ENCODE assay signal across 36 cellular contexts in the genomic region with DNA sequence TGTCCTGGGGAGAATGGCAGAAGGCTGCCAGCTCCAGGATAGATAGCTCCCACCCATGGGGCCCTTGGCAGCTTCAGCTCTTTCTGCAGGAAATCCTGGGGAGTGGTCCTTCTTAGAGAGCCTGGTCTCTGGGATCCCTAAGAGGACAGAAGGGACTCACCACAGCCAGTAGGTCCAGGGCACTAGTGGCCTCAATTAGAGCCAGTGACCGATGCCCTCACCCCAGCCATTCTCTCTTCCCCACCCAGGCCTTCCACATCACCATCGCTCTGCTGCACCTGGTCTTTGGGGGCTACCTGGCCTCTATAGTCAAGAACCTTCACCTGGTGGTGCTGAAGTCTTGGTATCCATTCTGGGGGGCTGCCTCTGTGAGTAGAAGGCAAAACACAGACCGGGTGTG. TPM values are rescaled to one million over a fixed set of nuclear protein-coding genes. Genes with fewer than 3 reads are reported as not detected.
"Had no signal": no experiment of that assay in that cellular context is flagged by ENCODE, and none has a peak within 500 bp of the region (broad histone marks: within the 10 kb centered on the region; RNA-seq: fewer than 3 reads in every experiment).

No MANE protein-coding gene starts in this region.

- H3K27me3 Mint-ChIP-seq: activated B cell treated with CpG ODN at 0.5 μM for 24 hours; activated naive CD4-positive, alpha-beta T cell treated with anti-CD3 and anti-CD28 coated beads, Interleukin-2, amount 50 U/mL, for 24 hours; activated naive CD8-positive, alpha-beta T cell; activated naive CD8-positive, alpha-beta T cell treated with anti-CD3 and anti-CD28 coated beads, Interleukin-2, amount 10 ng/mL, durations not matched to agents 7 days and 5 days; activated naive CD8-positive, alpha-beta T cell treated with anti-CD3 and anti-CD28 coated beads, Interleukin-2, amount 50 U/mL, for 24 hours; activated T-cell treated with anti-CD3 and anti-CD28 coated beads, Interleukin-2, amount 50 U/mL, for 24 hours; central memory CD8-positive, alpha-beta T cell; T-cell had no signal

- H3K4me1 Mint-ChIP-seq: activated B cell treated with CpG ODN at 0.5 μM for 24 hours; activated CD4-positive, alpha-beta memory T cell treated with anti-CD3 and anti-CD28 coated beads, Interleukin-2, amount 10 ng/mL, durations not matched to agents 7 days and 5 days; activated CD4-positive, alpha-beta T cell treated with anti-CD3 and anti-CD28 coated beads, Interleukin-2, amount 10 ng/mL, durations not matched to agents 7 days and 5 days; activated CD8-positive, alpha-beta memory T cell treated with anti-CD3 and anti-CD28 coated beads, Interleukin-2, amount 10 ng/mL, durations not matched to agents 7 days and 5 days; activated naive CD4-positive, alpha-beta T cell treated with anti-CD3 and anti-CD28 coated beads, Interleukin-2, amount 10 ng/mL, durations not matched to agents 7 days and 5 days; activated naive CD4-positive, alpha-beta T cell treated with anti-CD3 and anti-CD28 coated beads, Interleukin-2, amount 50 U/mL, for 24 hours; activated naive CD8-positive, alpha-beta T cell treated with anti-CD3 and anti-CD28 coated beads, Interleukin-2, amount 10 ng/mL, durations not matched to agents 7 days and 5 days; activated naive CD8-positive, alpha-beta T cell treated with anti-CD3 and anti-CD28 coated beads, Interleukin-2, amount 50 U/mL, for 24 hours; central memory CD8-positive, alpha-beta T cell had no signal

- H3K9me3 ChIP-seq: ascending aorta had no signal

- H3K36me3 ChIP-seq: ascending aorta, cardiac muscle cell had no signal

- H3K27me3 ChIP-seq: ascending aorta, cardiac muscle cell had no signal

- ATAC-seq: activated CD8-positive, alpha-beta memory T cell treated with anti-CD3 and anti-CD28 coated beads, Interleukin-2, amount 10 ng/mL, durations not matched to agents 7 days and 5 days; activated CD8-positive, alpha-beta T cell treated with anti-CD3 and anti-CD28 coated beads, Interleukin-2, amount 10 ng/mL, durations not matched to agents 7 days and 5 days; activated naive CD8-positive, alpha-beta T cell treated with anti-CD3 and anti-CD28 coated beads, Interleukin-2, amount 50 U/mL, for 24 hours; T-cell had no signal

- DNase-seq: activated B cell treated with CpG ODN at 0.5 μM for 24 hours; activated CD4-positive, alpha-beta memory T cell treated with anti-CD3 and anti-CD28 coated beads, Interleukin-2, amount 10 ng/mL, durations not matched to agents 7 days and 5 days; activated CD4-positive, alpha-beta T cell treated with anti-CD3 and anti-CD28 coated beads for 4 hours; activated CD4-positive, alpha-beta T cell treated with anti-CD3 and anti-CD28 coated beads, Interleukin-2, amount 10 ng/mL, durations not matched to agents 7 days and 5 days; activated CD4-positive, alpha-beta T cell treated with anti-CD3 and anti-CD28 coated beads, Interleukin-2, amount 50 U/mL, for 48 hours; activated CD4-positive, CD25-positive, alpha-beta regulatory T cell treated with anti-CD3 and anti-CD28 coated beads, Interleukin-2, amount 50 U/mL, for 72 hours; activated CD8-positive, alpha-beta memory T cell treated with anti-CD3 and anti-CD28 coated beads for 24 hours; activated CD8-positive, alpha-beta memory T cell treated with anti-CD3 and anti-CD28 coated beads, Interleukin-2, amount 10 ng/mL, durations not matched to agents 7 days and 5 days; activated CD8-positive, alpha-beta memory T cell treated with anti-CD3 and anti-CD28 coated beads, Interleukin-2, amount 50 U/mL, for 48 hours; activated CD8-positive, alpha-beta T cell treated with anti-CD3 and anti-CD28 coated beads, Interleukin-2, amount 10 ng/mL, durations not matched to agents 7 days and 5 days; activated effector memory CD4-positive, alpha-beta T cell treated with Interleukin-2 at 50 U/mL for 16 hours; activated gamma-delta T cell; activated naive CD4-positive, alpha-beta T cell treated with anti-CD3 and anti-CD28 coated beads, Interleukin-2, amount 10 ng/mL, durations not matched to agents 7 days and 5 days; activated naive CD4-positive, alpha-beta T cell treated with Interleukin-2 at 50 U/mL for 16 hours; activated naive CD8-positive, alpha-beta T cell treated with anti-CD3 and anti-CD28 coated beads, Interleukin-2, amount 10 ng/mL, durations not matched to agents 7 days and 5 days; activated naive CD8-positive, alpha-beta T cell treated with anti-CD3 and anti-CD28 coated beads, Interleukin-2, amount 50 U/mL, for 24 hours; activated T-cell treated with anti-CD3 and anti-CD28 coated beads, Interleukin-2, amount 50 U/mL, for 24 hours; activated T-cell treated with anti-CD3 and anti-CD28 coated beads, Interleukin-2, amount 50 U/mL, for 48 hours; amygdala; anterior cingulate cortex; caudate nucleus; T-cell; T-helper 2 cell; T-helper 9 cell had no signal

- H3K4me3 Mint-ChIP-seq: activated B cell treated with CpG ODN at 0.5 μM for 24 hours; activated CD4-positive, alpha-beta memory T cell treated with anti-CD3 and anti-CD28 coated beads, Interleukin-2, amount 10 ng/mL, durations not matched to agents 7 days and 5 days; activated CD4-positive, alpha-beta T cell treated with anti-CD3 and anti-CD28 coated beads, Interleukin-2, amount 10 ng/mL, durations not matched to agents 7 days and 5 days; activated CD8-positive, alpha-beta memory T cell treated with anti-CD3 and anti-CD28 coated beads, Interleukin-2, amount 10 ng/mL, durations not matched to agents 7 days and 5 days; activated CD8-positive, alpha-beta T cell treated with anti-CD3 and anti-CD28 coated beads, Interleukin-2, amount 10 ng/mL, durations not matched to agents 7 days and 5 days; activated naive CD4-positive, alpha-beta T cell treated with anti-CD3 and anti-CD28 coated beads, Interleukin-2, amount 10 ng/mL, durations not matched to agents 7 days and 5 days; activated naive CD4-positive, alpha-beta T cell treated with anti-CD3 and anti-CD28 coated beads, Interleukin-2, amount 50 U/mL, for 24 hours; activated naive CD8-positive, alpha-beta T cell; activated naive CD8-positive, alpha-beta T cell treated with anti-CD3 and anti-CD28 coated beads, Interleukin-2, amount 10 ng/mL, durations not matched to agents 7 days and 5 days; activated naive CD8-positive, alpha-beta T cell treated with anti-CD3 and anti-CD28 coated beads, Interleukin-2, amount 50 U/mL, for 24 hours; activated T-cell treated with anti-CD3 and anti-CD28 coated beads, Interleukin-2, amount 50 U/mL, for 24 hours; brain; central memory CD8-positive, alpha-beta T cell; T-cell; T-helper 2 cell treated with Interferon-gamma antibody and Interleukin-4, amounts not matched to agents 5 μg/mL and 100 μg/mL, for 36 hours had no signal

- H3K9me3 Mint-ChIP-seq: activated B cell treated with CpG ODN at 0.5 μM for 24 hours; activated CD4-positive, alpha-beta memory T cell treated with anti-CD3 and anti-CD28 coated beads, Interleukin-2, amount 10 ng/mL, durations not matched to agents 7 days and 5 days; activated CD4-positive, alpha-beta T cell treated with anti-CD3 and anti-CD28 coated beads, Interleukin-2, amount 10 ng/mL, durations not matched to agents 7 days and 5 days; activated naive CD4-positive, alpha-beta T cell treated with anti-CD3 and anti-CD28 coated beads, Interleukin-2, amount 10 ng/mL, durations not matched to agents 7 days and 5 days; activated naive CD4-positive, alpha-beta T cell treated with anti-CD3 and anti-CD28 coated beads, Interleukin-2, amount 50 U/mL, for 24 hours; activated naive CD8-positive, alpha-beta T cell treated with anti-CD3 and anti-CD28 coated beads, Interleukin-2, amount 10 ng/mL, durations not matched to agents 7 days and 5 days; activated naive CD8-positive, alpha-beta T cell treated with anti-CD3 and anti-CD28 coated beads, Interleukin-2, amount 50 U/mL, for 24 hours; activated T-cell treated with anti-CD3 and anti-CD28 coated beads, Interleukin-2, amount 50 U/mL, for 24 hours; activated T-helper 2 cell treated with anti-CD3 and anti-CD28 coated beads, Interferon-gamma antibody, Interleukin-2, Interleukin-4, amounts not matched to agents 10 μg/mL and 5 μg/mL and 100 μg/mL, durations not matched to agents 14 hours and 24 hours and 36 hours; central memory CD8-positive, alpha-beta T cell; T-cell; T-helper 2 cell treated with Interferon-gamma antibody and Interleukin-4, amounts not matched to agents 5 μg/mL and 100 μg/mL, for 36 hours had no signal

- H3K4me3 ChIP-seq: ascending aorta, cardiac muscle cell had no signal

- H3K4me1 ChIP-seq: ascending aorta had no signal

- H3K27ac Mint-ChIP-seq: activated B cell treated with CpG ODN at 0.5 μM for 24 hours; activated CD4-positive, alpha-beta memory T cell treated with anti-CD3 and anti-CD28 coated beads, Interleukin-2, amount 10 ng/mL, durations not matched to agents 7 days and 5 days; activated CD4-positive, alpha-beta T cell treated with anti-CD3 and anti-CD28 coated beads, Interleukin-2, amount 10 ng/mL, durations not matched to agents 7 days and 5 days; activated CD8-positive, alpha-beta memory T cell treated with anti-CD3 and anti-CD28 coated beads, Interleukin-2, amount 10 ng/mL, durations not matched to agents 7 days and 5 days; activated CD8-positive, alpha-beta T cell treated with anti-CD3 and anti-CD28 coated beads, Interleukin-2, amount 10 ng/mL, durations not matched to agents 7 days and 5 days; activated naive CD4-positive, alpha-beta T cell treated with anti-CD3 and anti-CD28 coated beads, Interleukin-2, amount 10 ng/mL, durations not matched to agents 7 days and 5 days; activated naive CD4-positive, alpha-beta T cell treated with anti-CD3 and anti-CD28 coated beads, Interleukin-2, amount 50 U/mL, for 24 hours; activated naive CD8-positive, alpha-beta T cell; activated naive CD8-positive, alpha-beta T cell treated with anti-CD3 and anti-CD28 coated beads, Interleukin-2, amount 10 ng/mL, durations not matched to agents 7 days and 5 days; activated naive CD8-positive, alpha-beta T cell treated with anti-CD3 and anti-CD28 coated beads, Interleukin-2, amount 50 U/mL, for 24 hours; activated T-cell treated with anti-CD3 and anti-CD28 coated beads, Interleukin-2, amount 50 U/mL, for 24 hours; activated T-helper 2 cell treated with anti-CD3 and anti-CD28 coated beads, Interferon-gamma antibody, Interleukin-2, Interleukin-4, amounts not matched to agents 10 μg/mL and 5 μg/mL and 100 μg/mL, durations not matched to agents 14 hours and 24 hours and 36 hours; brain; T-cell; T-helper 2 cell treated with Interferon-gamma antibody and Interleukin-4, amounts not matched to agents 5 μg/mL and 100 μg/mL, for 36 hours had no signal

- H3K27ac ChIP-seq: ascending aorta, cardiac muscle cell, VCaP had no signal

- H3K36me3 Mint-ChIP-seq: activated CD8-positive, alpha-beta memory T cell treated with anti-CD3 and anti-CD28 coated beads, Interleukin-2, amount 10 ng/mL, durations not matched to agents 7 days and 5 days; activated naive CD4-positive, alpha-beta T cell treated with anti-CD3 and anti-CD28 coated beads, Interleukin-2, amount 10 ng/mL, durations not matched to agents 7 days and 5 days; activated naive CD4-positive, alpha-beta T cell treated with anti-CD3 and anti-CD28 coated beads, Interleukin-2, amount 50 U/mL, for 24 hours; activated naive CD8-positive, alpha-beta T cell; activated naive CD8-positive, alpha-beta T cell treated with anti-CD3 and anti-CD28 coated beads, Interleukin-2, amount 10 ng/mL, durations not matched to agents 7 days and 5 days; brain; T-cell had no signal

- FAIRE-seq: bronchial epithelial cell, TTC549 had no signal

RNA-seq across cellular contexts. Expression of gene MS4A10, which starts 5.6 kb away (rescaled TPM):
- total RNA-seq: activated B cell treated with CpG ODN at 0.5 μM for 24 hours; activated CD4-positive, alpha-beta memory T cell treated with anti-CD3 and anti-CD28 coated beads, Interleukin-2, amount 10 ng/mL, durations not matched to agents 7 days and 5 days; activated CD4-positive, alpha-beta T cell treated with anti-CD3 and anti-CD28 coated beads, Interleukin-2, amount 10 ng/mL, durations not matched to agents 7 days and 5 days; activated CD8-positive, alpha-beta memory T cell treated with anti-CD3 and anti-CD28 coated beads, Interleukin-2, amount 10 ng/mL, durations not matched to agents 7 days and 5 days; activated CD8-positive, alpha-beta T cell treated with anti-CD3 and anti-CD28 coated beads, Interleukin-2, amount 10 ng/mL, durations not matched to agents 7 days and 5 days; activated naive CD8-positive, alpha-beta T cell treated with anti-CD3 and anti-CD28 coated beads, Interleukin-2, amount 10 ng/mL, durations not matched to agents 7 days and 5 days; activated T-helper 2 cell treated with anti-CD3 and anti-CD28 coated beads, Interferon-gamma antibody, Interleukin-2, Interleukin-4, amounts not matched to agents 10 μg/mL and 5 μg/mL and 100 μg/mL, durations not matched to agents 14 hours and 24 hours and 36 hours; ascending aorta; bronchial epithelial cell; cardiac muscle cell; T-cell; T-helper 1 cell treated with Interleukin-12 subunit alpha and Interleukin-12 subunit beta and Interleukin-4 antibody, amounts not matched to agents 30 ng/mL and 1 ng/mL, for 36 hours had no signal
- polyA plus RNA-seq: cardiac muscle cell had no signal

RNA-seq across cellular contexts. Expression of gene MS4A15, which starts 34.1 kb away (rescaled TPM):
- total RNA-seq: activated B cell treated with CpG ODN at 0.5 μM for 24 hours; activated CD4-positive, alpha-beta memory T cell treated with anti-CD3 and anti-CD28 coated beads, Interleukin-2, amount 10 ng/mL, durations not matched to agents 7 days and 5 days; activated CD4-positive, alpha-beta T cell treated with anti-CD3 and anti-CD28 coated beads, Interleukin-2, amount 10 ng/mL, durations not matched to agents 7 days and 5 days; activated CD8-positive, alpha-beta memory T cell treated with anti-CD3 and anti-CD28 coated beads, Interleukin-2, amount 10 ng/mL, durations not matched to agents 7 days and 5 days; activated CD8-positive, alpha-beta T cell treated with anti-CD3 and anti-CD28 coated beads, Interleukin-2, amount 10 ng/mL, durations not matched to agents 7 days and 5 days; activated naive CD8-positive, alpha-beta T cell treated with anti-CD3 and anti-CD28 coated beads, Interleukin-2, amount 10 ng/mL, durations not matched to agents 7 days and 5 days; activated T-helper 2 cell treated with anti-CD3 and anti-CD28 coated beads, Interferon-gamma antibody, Interleukin-2, Interleukin-4, amounts not matched to agents 10 μg/mL and 5 μg/mL and 100 μg/mL, durations not matched to agents 14 hours and 24 hours and 36 hours; ascending aorta; bronchial epithelial cell; cardiac muscle cell; T-cell; T-helper 1 cell treated with Interleukin-12 subunit alpha and Interleukin-12 subunit beta and Interleukin-4 antibody, amounts not matched to agents 30 ng/mL and 1 ng/mL, for 36 hours had no signal
- polyA plus RNA-seq: cardiac muscle cell had no signal
